Comparison of ENCODE assay signal across 8 cellular contexts in the genomic region with DNA sequence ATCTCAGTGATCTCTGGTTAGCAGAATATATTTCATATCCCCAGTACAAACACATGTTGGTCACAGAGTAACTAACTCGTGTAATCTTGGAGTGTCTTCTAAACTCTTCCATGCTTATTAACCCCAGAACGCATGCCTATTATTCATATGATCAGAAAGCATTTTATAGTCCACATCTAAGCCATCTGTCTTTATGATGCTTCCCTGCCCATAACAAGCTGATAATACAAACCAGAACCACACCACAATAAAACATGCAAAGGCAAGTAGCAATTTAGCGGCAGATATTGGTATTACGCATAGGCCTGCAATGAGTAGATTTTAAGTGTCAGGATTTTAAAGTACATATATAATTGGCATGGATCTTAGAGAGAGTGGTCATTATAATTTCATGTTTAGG.
"Had no signal": no experiment of that assay in that cellular context is flagged by ENCODE, and none has a peak within 500 bp of the region (broad histone marks: within the 10 kb centered on the region; RNA-seq: fewer than 3 reads in every experiment).

No MANE protein-coding gene starts in this region.

- H3K4me3 ChIP-seq: GM23248, GM23338, HAP-1 had no signal

- H3K27ac ChIP-seq: GM23248 had no signal

- H3K9me3 ChIP-seq: HAP-1 had no signal

- H3K4me2 ChIP-seq: GM23338 had no signal

- H3K4me3 Mint-ChIP-seq: GM23338, H9 had no signal

- ATAC-seq: GM23338, HCT116 had no signal

- H3K4me1 ChIP-seq: HAP-1 had no signal

- H3K27ac Mint-ChIP-seq: GM23338, H9 had no signal

- DNase-seq: GM23248, GOT3, H7, H9, HCEC 1CT had no signal

- H3K9me3 Mint-ChIP-seq: GM23338, H9 had no signal

- H3K9ac ChIP-seq: GM23248 had no signal

- H3K36me3 ChIP-seq: HAP-1 had no signal

- H2AFZ ChIP-seq: GM23248 had no signal
